In the genomic region with DNA sequence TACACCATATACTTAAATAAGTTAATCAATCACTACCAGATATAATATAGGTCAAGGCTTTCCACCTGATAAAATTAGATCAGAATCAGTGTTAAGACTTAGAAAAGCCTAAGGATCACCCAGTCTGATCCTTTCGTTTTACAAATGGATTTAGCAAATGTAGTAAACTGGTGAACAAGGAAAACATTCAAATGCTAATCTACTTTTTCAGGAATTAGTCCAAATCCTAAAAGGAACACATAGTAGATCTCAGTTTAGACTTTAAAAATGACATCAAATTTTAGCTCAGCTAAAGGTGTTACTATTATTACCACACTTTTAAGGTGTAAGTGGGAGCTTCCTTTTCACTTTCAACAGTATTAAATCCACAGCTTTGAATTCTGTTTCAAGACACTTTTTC, we compare ENCODE assay signal across 28 cellular contexts. TPM values are rescaled to one million over a fixed set of nuclear protein-coding genes. Genes with fewer than 3 reads are reported as not detected.
A peak's percentile ranks its signal among the peaks of the same experiment; 100 is the strongest.
DNase-seq lines count a peak whose midpoint lies in the region; ATAC-seq, FAIRE-seq and TF ChIP-seq lines count a peak whose summit lies in the region.
"Had no signal": no experiment of that assay in that cellular context is flagged by ENCODE, and none has a peak within 500 bp of the region (broad histone marks: within the 10 kb centered on the region; RNA-seq: fewer than 3 reads in every experiment).

No MANE protein-coding gene starts in this region.

- H3K9me2 ChIP-seq in GM23338 (ENCODE audit: insufficient read depth) (no peaks in the 10 kb centered on the region), Karpas-422 (replicated peaks; ENCODE audit: insufficient read depth, low read length) (no peaks in the 10 kb centered on the region)

- no TSS peak for BruUV-seq in K562 (replicated peaks; lab: Mats Ljungman, UMichigan)

- H3K9ac ChIP-seq in Karpas-422 (ENCODE audit: low read length) (no peak overlapping the region), K562 (ENCODE audit: insufficient read depth in 1 of 2, low read depth in 2 of 2, low read length in 2 of 2) (no peak overlapping the region), neural progenitor cell (no peak overlapping the region)

- DNase-seq in GM23338 (ENCODE audit: low spot score) (no peak), Karpas-422 (no peak), K562 (ENCODE audit: extremely low read depth in 1 of 4, low spot score in 3 of 4) (no peak), neural progenitor cell (ENCODE audit: low spot score) (no peak), chondrocyte (ENCODE audit: low spot score) (no peak)
- DNase-seq in stimulated activated CD4-positive, alpha-beta T cell treated with anti-CD3 and anti-CD28 coated beads, Interleukin-12 subunit alpha, Interleukin-12 subunit beta, amount 100 ng/mL, for 4 hours = no peak
- DNase-seq: Caco-2; CD8-positive, alpha-beta T cell; DMS79; EL; HFFc6; MG63; NCI-H1048; NCI-H1417; NCI-H1694; NCI-H2081; NCI-H2227 treated with DMSO at 0.1 percent for 48 hours; NCI-H69; OCI-M1; SIG-M5; T-helper 17 cell had no signal

- TF ChIP-seq CTCF in GM23338 (conservative IDR thresholded peaks at IDR 0.05; ENCODE audit: low read depth in 2 of 2) = no peak
- TF ChIP-seq CTCF in K562 (IDR thresholded peaks at IDR 0.05 in 2 of 3, conservative IDR thresholded peaks at IDR 0.05 in 1 of 3; ENCODE audit: insufficient read depth in 2 of 3, low read depth in 1 of 3, low read length in 3 of 3) = no peak
- no peak for TF ChIP-seq CTCF in neural progenitor cell (IDR thresholded peaks at IDR 0.05)
- no peak for TF ChIP-seq CTCF in chondrocyte (IDR thresholded peaks at IDR 0.05)

- 45% methylated on average over 1 of the region's 1 CpG for WGBS in K562 (ENCODE audit: insufficient coverage, low coverage, missing lambda C conversion rate)

- ATAC-seq in GM23338 (no peak), K562 (no peak)
- no peak for ATAC-seq in stimulated activated memory B cell treated with anti-CD40 and anti-IgM and Interleukin-4, amounts not matched to agents 10 μg/mL and 1 μg/mL and 100 μg/mL, for 72 hours
- ATAC-seq: CD8-positive, alpha-beta T cell; HepG2; SK-N-SH treated with all-trans-retinoic acid at 6 μM for 48 hours; T-helper 17 cell had no signal

- H3K36me3 ChIP-seq in GM23338 (ENCODE audit: insufficient read depth) (no peaks in the 10 kb centered on the region), Karpas-422 (ENCODE audit: insufficient read depth, low read length) (peaks cover 6% of the 10 kb centered on the region; the same call in 1 of the 2 replicates), K562 (ENCODE audit: control insufficient read depth, insufficient read depth, low read length) (peaks cover 3% of the 10 kb centered on the region; the same call in 2 of the 3 replicates), neural progenitor cell (no peaks in the 10 kb centered on the region)
- H3K36me3 ChIP-seq: HAP-1 had no signal

- H3F3A ChIP-seq in GM23338 (replicated peaks; ENCODE audit: low read depth) = no peaks in the 10 kb centered on the region; the same call in 1 of the 2 replicates
- peaks cover 13% of the 10 kb centered on the region for H3F3A ChIP-seq in neural progenitor cell (ENCODE audit: low read depth)

- H3K9me3 ChIP-seq in Karpas-422 (ENCODE audit: low read length) (no peaks in the 10 kb centered on the region), K562 (replicated peaks; ENCODE audit: control insufficient read depth, insufficient read depth, low read depth, low read length) (no peaks in the 10 kb centered on the region), neural progenitor cell (ENCODE audit: low read depth) (no peaks in the 10 kb centered on the region)
- H3K9me3 ChIP-seq: Caco-2, HAP-1, MG63 had no signal

- no peaks in the 10 kb centered on the region for H3K27me3 ChIP-seq in GM23338 (ENCODE audit: insufficient read depth)
- H3K27me3 ChIP-seq in Karpas-422 (ENCODE audit: low read length) = no peaks in the 10 kb centered on the region
- no peaks in the 10 kb centered on the region for H3K27me3 ChIP-seq in K562 (ENCODE audit: control insufficient read depth in 2 of 2, insufficient read depth in 2 of 2, low read length in 2 of 2)
- no peaks in the 10 kb centered on the region for H3K27me3 ChIP-seq in neural progenitor cell
- H3K27me3 ChIP-seq: MG63 had no signal

- FAIRE-seq in K562 (lab: Jason Lieb, UNC) = peak; percentile 26
- FAIRE-seq: HepG2, RCC 7860 had no signal

- POLR2A ChIA-PET in K562 (lab: Yijun Ruan, JAX) = interaction anchor here (1.4 kb wide), 1 partner anchor 171 kb away, joined by 3 read pairs; no protein-coding TSS in a partner anchor

- CTCF ChIA-PET in K562 (lab: Yijun Ruan, JAX; ENCODE audit: low intra/inter-chr PET ratio) = no interaction called here

- H3K27me3 Mint-ChIP-seq in GM23338 (ENCODE audit: insufficient read depth, low read depth, poor library complexity) = peaks cover 2% of the 10 kb centered on the region
- H3K27me3 Mint-ChIP-seq in neural progenitor cell (ENCODE audit: insufficient read depth, low read depth) = no peaks in the 10 kb centered on the region
- H3K27me3 Mint-ChIP-seq in stimulated activated memory B cell treated with anti-CD40 and anti-IgM and Interleukin-4, amounts not matched to agents 10 μg/mL and 1 μg/mL and 100 μg/mL, for 72 hours = no peaks in the 10 kb centered on the region
- no peaks in the 10 kb centered on the region for H3K27me3 Mint-ChIP-seq in chondrocyte (ENCODE audit: low read depth)
- H3K27me3 Mint-ChIP-seq: B cell, T-helper 17 cell had no signal

- TF ChIP-seq RAD21 in K562 (CRISPR knock-in tag; conservative IDR thresholded peaks at IDR 0.05 in 1 of 2, IDR thresholded peaks at IDR 0.05 in 1 of 2) = no peak

- intact Hi-C loops in K562 (cut with micrococcal nuclease) = no loop called here

- peaks cover 9% of the 10 kb centered on the region; the same call in 1 of the 2 replicates for H4K20me1 ChIP-seq in GM23338 (replicated peaks; ENCODE audit: insufficient read depth)
- no peaks in the 10 kb centered on the region for H4K20me1 ChIP-seq in Karpas-422 (ENCODE audit: insufficient read depth, low read depth, low read length)
- H4K20me1 ChIP-seq in K562 (replicated peaks; ENCODE audit: control insufficient read depth, insufficient read depth, low read length) = no peaks in the 10 kb centered on the region
- peaks cover 77% of the 10 kb centered on the region for H4K20me1 ChIP-seq in neural progenitor cell (ENCODE audit: low read depth)

- H3K4me1 ChIP-seq in GM23338 (ENCODE audit: insufficient read depth) (peaks cover 57% of the 10 kb centered on the region), Karpas-422 (ENCODE audit: low read length) (peaks cover 72% of the 10 kb centered on the region), K562 (replicated peaks in 1 of 2; ENCODE audit: control insufficient read depth in 2 of 2, insufficient read depth in 2 of 2, low read length in 2 of 2) (no peaks in the 10 kb centered on the region), neural progenitor cell (peaks cover 23% of the 10 kb centered on the region)

- H3K9me3 Mint-ChIP-seq in GM23338 = no peaks in the 10 kb centered on the region
- H3K9me3 Mint-ChIP-seq in neural progenitor cell = no peaks in the 10 kb centered on the region
- H3K9me3 Mint-ChIP-seq in stimulated activated memory B cell treated with anti-CD40 and anti-IgM and Interleukin-4, amounts not matched to agents 10 μg/mL and 1 μg/mL and 100 μg/mL, for 72 hours = no peaks in the 10 kb centered on the region
- H3K9me3 Mint-ChIP-seq in chondrocyte (ENCODE audit: low read depth) = no peaks in the 10 kb centered on the region
- H3K9me3 Mint-ChIP-seq: CD8-positive, alpha-beta T cell; HFFc6 had no signal

- no peak for TF ChIP-seq POLR2A in K562 (conservative IDR thresholded peaks at IDR 0.05)

- no peak overlapping the region for H2AFZ ChIP-seq in GM23338
- H2AFZ ChIP-seq in Karpas-422 (ENCODE audit: low read length) = no peak overlapping the region
- no peak overlapping the region for H2AFZ ChIP-seq in K562 (ENCODE audit: low read depth, low read length)
- H2AFZ ChIP-seq in neural progenitor cell (replicated peaks) = no peak overlapping the region

- H3K79me2 ChIP-seq in GM23338 (replicated peaks; ENCODE audit: insufficient read depth) (peaks cover 70% of the 10 kb centered on the region), Karpas-422 (ENCODE audit: low read length) (peaks cover 98% of the 10 kb centered on the region), K562 (ENCODE audit: control insufficient read depth, insufficient read depth, low read length) (no peaks in the 10 kb centered on the region), neural progenitor cell (ENCODE audit: low read depth) (peaks cover 46% of the 10 kb centered on the region)

- H3K4me3 Mint-ChIP-seq in GM23338 (peak overlapping the region; percentile 39; the same call in 2 of the 3 replicates), neural progenitor cell (no peak overlapping the region), chondrocyte (ENCODE audit: unreplicated experiment) (no peak overlapping the region)
- no peak overlapping the region for H3K4me3 Mint-ChIP-seq in stimulated activated memory B cell treated with anti-CD40 and anti-IgM and Interleukin-4, amounts not matched to agents 10 μg/mL and 1 μg/mL and 100 μg/mL, for 72 hours
- H3K4me3 Mint-ChIP-seq: B cell; CD8-positive, alpha-beta T cell; HFFc6; T-helper 17 cell had no signal

- H3K27ac ChIP-seq in GM23338 (ENCODE audit: low read depth) (peak overlapping the region; percentile 27), Karpas-422 (ENCODE audit: low read length) (0 out of 2 replicates have a peak overlapping the region, but pooled peaks have one; percentile 5), K562 (ENCODE audit: extremely low read depth, low read depth, low read length) (no peak overlapping the region), neural progenitor cell (peak overlapping the region; percentile 16)
- H3K27ac ChIP-seq: C4-2B had no signal

- H3K9me1 ChIP-seq in K562 (ENCODE audit: control insufficient read depth, insufficient read depth, low read length) = no peaks in the 10 kb centered on the region

- H3K4me2 ChIP-seq in GM23338 (peak overlapping the region; percentile 48), Karpas-422 (ENCODE audit: low read depth, low read length, poor library complexity, severe bottlenecking) (peak overlapping the region; percentile 69), K562 (ENCODE audit: insufficient read depth, low read length) (no peak overlapping the region), neural progenitor cell (no peak overlapping the region)

- in situ Hi-C loops in K562 (cut with MboI) = no loop called here

- H3K4me1 Mint-ChIP-seq in GM23338 (peaks cover 60% of the 10 kb centered on the region), neural progenitor cell (peaks cover 11% of the 10 kb centered on the region), chondrocyte (ENCODE audit: low read depth) (peaks cover 28% of the 10 kb centered on the region)
- H3K4me1 Mint-ChIP-seq in stimulated activated memory B cell treated with anti-CD40 and anti-IgM and Interleukin-4, amounts not matched to agents 10 μg/mL and 1 μg/mL and 100 μg/mL, for 72 hours = peaks cover 18% of the 10 kb centered on the region

- TF ChIP-seq EP300 in K562 (IDR thresholded peaks at IDR 0.05; ENCODE audit: low read length) = no peak

- H3K36me3 Mint-ChIP-seq in GM23338 (ENCODE audit: low read depth) (peaks cover 3% of the 10 kb centered on the region; the same call in 2 of the 3 replicates), neural progenitor cell (peaks cover 5% of the 10 kb centered on the region), chondrocyte (ENCODE audit: low read depth) (no peaks in the 10 kb centered on the region)
- peaks cover 6% of the 10 kb centered on the region for H3K36me3 Mint-ChIP-seq in stimulated activated memory B cell treated with anti-CD40 and anti-IgM and Interleukin-4, amounts not matched to agents 10 μg/mL and 1 μg/mL and 100 μg/mL, for 72 hours

- H3K27ac Mint-ChIP-seq in GM23338 (peak overlapping the region; percentile 82; the same call in 1 of the 2 replicates), neural progenitor cell (no peak overlapping the region), chondrocyte (ENCODE audit: unreplicated experiment) (no peak overlapping the region)
- no peak overlapping the region for H3K27ac Mint-ChIP-seq in stimulated activated memory B cell treated with anti-CD40 and anti-IgM and Interleukin-4, amounts not matched to agents 10 μg/mL and 1 μg/mL and 100 μg/mL, for 72 hours
- H3K27ac Mint-ChIP-seq: B cell; CD8-positive, alpha-beta T cell; HFFc6; T-helper 17 cell had no signal

- H3K4me3 ChIP-seq in GM23338 (peak overlapping the region; percentile 7; the same call in 1 of the 2 replicates), Karpas-422 (ENCODE audit: low read length) (no peak overlapping the region), K562 (no peak overlapping the region), neural progenitor cell (no peak overlapping the region)
- H3K4me3 ChIP-seq: HAP-1, MG63 had no signal

RNA-seq across cellular contexts. Expression of a gene that starts 12.0 kb away (rescaled TPM):
- total RNA-seq in GM23338 (2014; rRNA removed; shearing (Covaris generic)) = 14.1 and 20.5 TPM in 2 replicates
- 3.8 and 4.2 TPM in 2 replicates for polyA plus RNA-seq in GM23338 (2016; fragmentation: Nextera tagmentation; extraction: Ambion mirVana)
- 10.9 and 14.8 TPM in 2 replicates for total RNA-seq in Karpas-422 (2014; rRNA removed; shearing (Covaris generic); ENCODE audit: low replicate concordance)
- total RNA-seq in K562 (2011; cell fraction: chromatin; rRNA removed; ENCODE audit: low replicate concordance) = 17.7 and 28.7 TPM in 2 replicates
- total RNA-seq in K562 (2011; cell fraction: nucleolus; rRNA removed) = 10.2 and 11.4 TPM in 2 replicates
- 16.4 and 16.9 TPM in 2 replicates for total RNA-seq in K562 (2011; cell fraction: nucleoplasm; rRNA removed)
- total RNA-seq in K562 (2014; rRNA removed) = 1.9 and 2.5 TPM in 2 replicates
- total RNA-seq in K562 (2014; rRNA removed; fragmentation: Illumina TruSeq; extraction: Trizol) = 2.6 and 2.7 TPM in 2 replicates
- 1.8 and 2.1 TPM in 2 replicates for total RNA-seq in K562 (2015; rRNA removed; fragmentation: Illumina TruSeq; extraction: Trizol)
- 3.1 TPM in 2 replicates for total RNA-seq in K562 (2021)
- polyA plus RNA-seq in K562 (2011; rRNA removed) = 4.6 and 7.1 TPM in 2 replicates
- polyA plus RNA-seq in K562 (2011; cell fraction: cytosol; rRNA removed) = 2.8 and 3.0 TPM in 2 replicates
- 6.7 and 9.3 TPM in 2 replicates for polyA plus RNA-seq in K562 (2011; cell fraction: nucleus; rRNA removed)
- polyA plus RNA-seq in K562 (2012) = 1.5 TPM in 2 replicates
- polyA plus RNA-seq in K562 (2014; fragmentation: Illumina TruSeq; extraction: Trizol) = 2.6 and 2.9 TPM in 2 replicates
- 1 to 10 TPM in 1 of 2 experiments, under 1 TPM in 1; 0.60 to 1.3 TPM for polyA plus RNA-seq in K562 (2014; fragmentation: Nextera tagmentation; extraction: Ambion mirVana)
- 2.6 and 2.9 TPM in 2 replicates for polyA plus RNA-seq in K562 (2014; rRNA removed)
- 11.9 and 13.9 TPM in 2 replicates for polyA minus RNA-seq in K562 (2011; rRNA and poly(A)+ RNA removed)
- 2.7 and 6.1 TPM in 2 replicates for polyA minus RNA-seq in K562 (2011; cell fraction: cytosol; rRNA and poly(A)+ RNA removed)
- polyA minus RNA-seq in K562 (2011; cell fraction: nucleus; rRNA and poly(A)+ RNA removed) = 5.9 and 6.9 TPM in 2 replicates
- total RNA-seq in neural progenitor cell (ENCODE audit: low replicate concordance) = 11.7 and 12.9 TPM in 2 replicates
- 10.2 to 12.0 TPM (median 10.9 TPM) in 3 replicates for total RNA-seq in chondrocyte

Comparison
In these comparisons a context has a peak if more than half of its experiments do, and no peak if none do; other contexts are left out.
1. H3K4me2 ChIP-seq: peak in GM23338 (single experiment) and Karpas-422 (single experiment); none in K562 (single experiment) and neural progenitor cell (single experiment).